1 cellular context compared by ENCODE assay signal in genomic region chr11:69962152-69962551, GRCh38.
TF ChIP-seq lines count a peak whose summit lies in the region.

No MANE protein-coding gene starts in this region.

TF ChIP-seq in A549, 52 proteins besides CTCF, POLR2A, EP300 and RAD21:
- TF ChIP-seq ELK1 (IDR thresholded peaks at IDR 0.05; ENCODE audit: low read depth, low read length) (no peak), ZSCAN20 (CRISPR knock-in tag; IDR thresholded peaks at IDR 0.05) (no peak), FOSL2 (IDR thresholded peaks at IDR 0.05) (no peak), FOSL2 (CRISPR knock-in tag; IDR thresholded peaks at IDR 0.05) (peak; percentile 74), CHD4 (IDR thresholded peaks at IDR 0.05; ENCODE audit: borderline replicate concordance) (no peak)
TF ChIP-seq in A549: peak in this region for 1.
